ENCODE assay signal across 2 cellular contexts in genomic region chrX:28843817-28844216, GRCh38.
TF ChIP-seq lines count a peak whose summit lies in the region.

No MANE protein-coding gene starts in this region.

TF ChIP-seq in GM23338, 12 proteins besides CTCF, POLR2A, EP300 and RAD21:
- peak; percentile 48; the same call in 1 of the 2 replicates for TF ChIP-seq NANOG (IDR thresholded peaks at IDR 0.05; ENCODE audit: borderline replicate concordance)
- TF ChIP-seq EZH2phosphoT487 (IDR thresholded peaks at IDR 0.05; ENCODE audit: unreplicated experiment) = no peak

TF ChIP-seq in H1, 55 proteins besides CTCF, POLR2A, EP300 and RAD21:
- TF ChIP-seq SIN3A (conservative IDR thresholded peaks at IDR 0.05 in 1 of 2, IDR thresholded peaks at IDR 0.05 in 1 of 2; ENCODE audit: low read depth in 1 of 2, low read length in 2 of 2) (no peak), CREB1 (IDR thresholded peaks at IDR 0.05) (no peak), NANOG (IDR thresholded peaks at IDR 0.05; ENCODE audit: insufficient read depth, low read depth, low read length, poor library complexity, severe bottlenecking) (peak; percentile 25), JUND (IDR thresholded peaks at IDR 0.05; ENCODE audit: low read length) (no peak)
TF ChIP-seq in H1: peak in this region for 1.
